Comparison of ENCODE assay signal across 9 cellular contexts in genomic region chr15:50879016-50879415, GRCh38. TPM values are rescaled to one million over a fixed set of nuclear protein-coding genes. Genes with fewer than 3 reads are reported as not detected.
DNase-seq lines count a peak whose midpoint lies in the region; ATAC-seq, FAIRE-seq and TF ChIP-seq lines count a peak whose summit lies in the region.
"Had no signal": no experiment of that assay in that cellular context is flagged by ENCODE, and none has a peak within 500 bp of the region (broad histone marks: within the 10 kb centered on the region; RNA-seq: fewer than 3 reads in every experiment).

No MANE protein-coding gene starts in this region.

- intact Hi-C loops in activated B cell treated with CpG ODN at 0.5 μM for 24 hours (cut with micrococcal nuclease): no loop called here
- intact Hi-C loops in body of pancreas (cut with DNase I): no loop called here

- CTCF ChIA-PET in activated B cell treated with CpG ODN at 0.5 μM for 24 hours (lab: Charles Lee): interaction anchor here (0.9 to 1.0 kb wide), 2 partner anchors 114 to 205 kb away, joined by 3 to 4 read pairs; no protein-coding TSS in a partner anchor

- H3K9me3 Mint-ChIP-seq in activated B cell treated with CpG ODN at 0.5 μM for 24 hours: no peaks in the 10 kb centered on the region
- H3K9me3 Mint-ChIP-seq: endodermal cell had no signal

- peaks cover 12% of the 10 kb centered on the region for H3K4me1 ChIP-seq in body of pancreas

- WGBS in body of pancreas, 2 donors: 44 to 54% methylated on average over 2 of the region's 2 CpGs

- TF ChIP-seq POLR2A in body of pancreas (IDR thresholded peaks at IDR 0.05): no peak

- no peaks in the 10 kb centered on the region for H3K36me3 ChIP-seq in body of pancreas (replicated peaks in 1 of 2; ENCODE audit: insufficient read depth in 1 of 2, low read depth in 2 of 2)

- H3K36me3 Mint-ChIP-seq in activated B cell treated with CpG ODN at 0.5 μM for 24 hours (ENCODE audit: low read depth): no peaks in the 10 kb centered on the region

- no peak overlapping the region for H3K4me3 Mint-ChIP-seq in activated B cell treated with CpG ODN at 0.5 μM for 24 hours
- H3K4me3 Mint-ChIP-seq: endodermal cell had no signal

- no peak overlapping the region for H3K27ac ChIP-seq in body of pancreas

- peaks cover 48% of the 10 kb centered on the region for H3K4me1 Mint-ChIP-seq in activated B cell treated with CpG ODN at 0.5 μM for 24 hours

- no peaks in the 10 kb centered on the region for H3K9me3 ChIP-seq in body of pancreas

- no peak overlapping the region for H3K4me3 ChIP-seq in body of pancreas

- peak overlapping the region; percentile 50 for H3K27ac Mint-ChIP-seq in activated B cell treated with CpG ODN at 0.5 μM for 24 hours
- H3K27ac Mint-ChIP-seq: endodermal cell had no signal

- no peaks in the 10 kb centered on the region for H3K27me3 ChIP-seq in body of pancreas

- peak; percentile 54 for ATAC-seq in HG03045 (IDR thresholded peaks at IDR 0.05; ENCODE audit: unreplicated experiment)
- peak; percentile 28 for ATAC-seq in activated B cell treated with CpG ODN at 0.5 μM for 24 hours (ENCODE audit: low read depth)
- no peak for ATAC-seq in body of pancreas

- no peaks in the 10 kb centered on the region for H3K27me3 Mint-ChIP-seq in activated B cell treated with CpG ODN at 0.5 μM for 24 hours

- POLR2A ChIA-PET in activated B cell treated with CpG ODN at 0.5 μM for 24 hours (lab: Charles Lee): interaction anchor here (1.2 to 1.6 kb wide), 2 partner anchors 28 to 114 kb away, joined by 4 to 8 read pairs; no protein-coding TSS in a partner anchor

- peak; percentile 71 for FAIRE-seq in GM19239 (lab: Jason Lieb, UNC)

- TF ChIP-seq CTCF in activated B cell treated with CpG ODN at 0.5 μM for 24 hours (IDR thresholded peaks at IDR 0.05) (no peak), body of pancreas (IDR thresholded peaks at IDR 0.05) (no peak)

- peak; percentile 15 for DNase-seq in CD1c-positive myeloid dendritic cell (ENCODE audit: extremely low spot score)
- no peak for DNase-seq in GM19239 (ENCODE audit: insufficient read length, low spot score)
- no peak for DNase-seq in activated B cell treated with CpG ODN at 0.5 μM for 24 hours
- DNase-seq in NCI-H226: no peak
- DNase-seq in body of pancreas: no peak
- no peak for DNase-seq in mucosa of gallbladder (ENCODE audit: low spot score)
- DNase-seq in NCI-H1694 treated with DMSO at 0.1 percent for 48 hours (lab: John Stamatoyannopoulos, UW): no peak
- DNase-seq: endodermal cell had no signal

RNA-seq across cellular contexts. Expression of gene AP4E1, which starts 29.5 kb away (rescaled TPM):
- total RNA-seq in activated B cell treated with CpG ODN at 0.5 μM for 24 hours: 11.1 and 13.4 TPM in 2 replicates
- 1 to 10 TPM; 3.4 to 3.6 TPM for total RNA-seq in body of pancreas
- 7.3 TPM for total RNA-seq in mucosa of gallbladder
